Comparison of ENCODE assay signal across 1 cellular context in the genomic region with DNA sequence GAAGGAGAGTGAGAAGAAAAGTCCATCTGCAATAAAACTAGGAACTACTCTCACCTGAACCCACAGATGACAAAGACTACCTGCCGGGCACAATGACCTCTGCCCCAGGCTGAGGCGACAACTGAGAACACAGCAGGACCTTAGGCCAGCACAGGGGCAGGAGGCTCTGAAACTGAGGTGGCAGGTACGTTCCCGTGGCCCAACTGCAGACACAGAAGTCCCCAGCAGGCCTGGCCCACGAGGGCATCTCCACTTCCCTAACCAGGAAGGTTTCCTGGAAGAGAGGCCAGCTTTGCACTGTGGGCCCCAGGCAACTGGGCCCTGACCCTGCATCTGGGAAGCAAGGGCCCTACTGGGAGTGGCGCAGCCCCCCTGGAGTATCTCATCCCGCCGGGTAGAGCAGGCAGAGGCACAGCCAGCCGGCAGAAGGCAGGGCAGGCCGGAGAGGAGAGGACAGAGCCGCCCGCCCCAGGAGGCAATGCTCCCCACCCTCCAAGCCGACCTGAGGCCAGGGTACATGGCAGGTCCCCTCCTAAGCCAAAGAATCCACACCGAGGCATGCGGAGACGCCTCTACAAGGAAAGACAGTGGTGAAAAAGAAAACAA.
TF ChIP-seq lines count a peak whose summit lies in the region.

No MANE protein-coding gene starts in this region.

TF ChIP-seq in IMR-90, 13 proteins besides CTCF, POLR2A, EP300 and RAD21 (continued from another document):
- TF ChIP-seq RFX5 (IDR thresholded peaks at IDR 0.05; ENCODE audit: low read depth, low read length) = no peak
- TF ChIP-seq MAZ (IDR thresholded peaks at IDR 0.05; ENCODE audit: borderline replicate concordance, low read depth, low read length) = no peak
- TF ChIP-seq, protein P1, sequence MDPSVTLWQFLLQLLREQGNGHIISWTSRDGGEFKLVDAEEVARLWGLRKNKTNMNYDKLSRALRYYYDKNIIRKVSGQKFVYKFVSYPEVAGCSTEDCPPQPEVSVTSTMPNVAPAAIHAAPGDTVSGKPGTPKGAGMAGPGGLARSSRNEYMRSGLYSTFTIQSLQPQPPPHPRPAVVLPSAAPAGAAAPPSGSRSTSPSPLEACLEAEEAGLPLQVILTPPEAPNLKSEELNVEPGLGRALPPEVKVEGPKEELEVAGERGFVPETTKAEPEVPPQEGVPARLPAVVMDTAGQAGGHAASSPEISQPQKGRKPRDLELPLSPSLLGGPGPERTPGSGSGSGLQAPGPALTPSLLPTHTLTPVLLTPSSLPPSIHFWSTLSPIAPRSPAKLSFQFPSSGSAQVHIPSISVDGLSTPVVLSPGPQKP (IDR thresholded peaks at IDR 0.05; ENCODE audit: borderline replicate concordance, low read depth, low read length) = no peak
- no peak for TF ChIP-seq CEBPB (IDR thresholded peaks at IDR 0.05; ENCODE audit: low read depth, low read length)
- no peak for TF ChIP-seq RCOR1 (IDR thresholded peaks at IDR 0.05; ENCODE audit: insufficient replicate concordance, low read length)
- TF ChIP-seq, protein P2, sequence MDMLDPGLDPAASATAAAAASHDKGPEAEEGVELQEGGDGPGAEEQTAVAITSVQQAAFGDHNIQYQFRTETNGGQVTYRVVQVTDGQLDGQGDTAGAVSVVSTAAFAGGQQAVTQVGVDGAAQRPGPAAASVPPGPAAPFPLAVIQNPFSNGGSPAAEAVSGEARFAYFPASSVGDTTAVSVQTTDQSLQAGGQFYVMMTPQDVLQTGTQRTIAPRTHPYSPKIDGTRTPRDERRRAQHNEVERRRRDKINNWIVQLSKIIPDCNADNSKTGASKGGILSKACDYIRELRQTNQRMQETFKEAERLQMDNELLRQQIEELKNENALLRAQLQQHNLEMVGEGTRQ (IDR thresholded peaks at IDR 0.05; ENCODE audit: low read depth, low read length) = no peak
- no peak for TF ChIP-seq MAFK (IDR thresholded peaks at IDR 0.05; ENCODE audit: low read depth, low read length)
